ENCODE assay signal across 17 cellular contexts in the genomic region with DNA sequence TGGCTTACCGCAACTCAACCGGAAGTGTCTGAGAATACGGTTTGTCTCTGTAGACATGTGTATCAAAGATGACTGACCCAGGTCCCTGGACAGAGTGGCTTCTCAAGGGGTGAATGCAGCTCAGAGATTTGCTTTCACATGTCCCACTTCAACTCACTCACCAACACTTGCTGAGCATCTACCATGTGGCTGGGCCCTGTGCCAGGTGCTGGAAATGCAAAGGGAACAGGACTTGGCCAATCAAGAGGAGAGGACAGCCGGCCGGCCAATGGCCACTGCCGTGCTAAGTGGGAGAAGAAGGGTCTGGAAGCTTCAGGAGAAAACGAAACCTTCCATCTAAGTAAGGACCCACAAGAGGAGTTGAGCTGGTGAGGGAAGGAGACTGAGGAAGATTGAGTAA.
DNase-seq lines count a peak whose midpoint lies in the region; FAIRE-seq and TF ChIP-seq lines count a peak whose summit lies in the region.
"Had no signal": no experiment of that assay in that cellular context is flagged by ENCODE, and none has a peak within 500 bp of the region (broad histone marks: within the 10 kb centered on the region; RNA-seq: fewer than 3 reads in every experiment).

No MANE protein-coding gene starts in this region.

- TF ChIP-seq POLR2A in esophagus squamous epithelium (IDR thresholded peaks at IDR 0.05): no peak

- 88 to 93% methylated on average over 6 to 7 of the region's 7 CpGs for WGBS in esophagus squamous epithelium, 2 donors

- no peak overlapping the region for H3K27ac ChIP-seq in esophagus squamous epithelium
- H3K27ac ChIP-seq: C4-2B, SK-N-MC had no signal

- peak; percentile 75 for DNase-seq in DMS79 (lab: John Stamatoyannopoulos, UW)
- peak; percentile 89 for DNase-seq in DMS79 treated with DMSO at 0.1 percent for 48 hours (lab: John Stamatoyannopoulos, UW)
- DNase-seq in NCI-H2196 treated with DMSO at 0.1 percent for 48 hours (lab: John Stamatoyannopoulos, UW; ENCODE audit: unreplicated experiment): peak; percentile 10
- no peak for DNase-seq in bronchial epithelial cell (ENCODE audit: low read depth)
- no peak for DNase-seq in activated CD8-positive, alpha-beta memory T cell treated with anti-CD3 and anti-CD28 coated beads, Interleukin-2, amount 50 U/mL, for 4 hours
- no peak for DNase-seq in activated naive CD4-positive, alpha-beta T cell treated with Interleukin-2 at 50 U/mL for 16 hours
- no peak for DNase-seq in esophagus squamous epithelium (lab: John Stamatoyannopoulos, UW)
- DNase-seq: AML-193, NCI-H1105 treated with DMSO at 0.1 percent for 48 hours, Right ventricle myocardium superior, T-cell had no signal

- peak; percentile 89 for FAIRE-seq in bronchial epithelial cell (lab: Jason Lieb, UNC)
- FAIRE-seq: D721Med, GM12878, GM18507 had no signal

- H3K9me3 ChIP-seq in esophagus squamous epithelium: no peaks in the 10 kb centered on the region

- H3K4me1 ChIP-seq in esophagus squamous epithelium: no peaks in the 10 kb centered on the region

- H3K27me3 ChIP-seq in bronchial epithelial cell (ENCODE audit: control insufficient read depth, insufficient read depth, low read length) (peaks cover 1% of the 10 kb centered on the region), esophagus squamous epithelium (peaks cover 0 to 35% (median 0%) of the 10 kb centered on the region in 4 donors)

- H3K36me3 ChIP-seq in bronchial epithelial cell (ENCODE audit: control insufficient read depth, insufficient read depth, low read length): no peaks in the 10 kb centered on the region
- H3K36me3 ChIP-seq in esophagus squamous epithelium: no peaks in the 10 kb centered on the region

- H3K4me3 ChIP-seq in bronchial epithelial cell (ENCODE audit: low read depth, low read length) (no peak overlapping the region), esophagus squamous epithelium (no peak overlapping the region)
- H3K4me3 ChIP-seq: GM12878, GM23338, SK-N-MC had no signal

- intact Hi-C loops in esophagus squamous epithelium (cut with DNase I): no loop called here

- no peak for TF ChIP-seq CTCF in bronchial epithelial cell (IDR thresholded peaks at IDR 0.05; ENCODE audit: insufficient read depth, low read length, severe bottlenecking)
- no peak for TF ChIP-seq CTCF in esophagus squamous epithelium (IDR thresholded peaks at IDR 0.05)

Comparison
In these comparisons a context has a peak if more than half of its experiments do, and no peak if none do; other contexts are left out.
1. DNase-seq: peak in DMS79 (single experiment), DMS79 treated with DMSO at 0.1 percent for 48 hours (single experiment) and NCI-H2196 treated with DMSO at 0.1 percent for 48 hours (single experiment); none in bronchial epithelial cell (single experiment), activated CD8-positive, alpha-beta memory T cell treated with anti-CD3 and anti-CD28 coated beads, Interleukin-2, amount 50 U/mL, for 4 hours (single experiment), activated naive CD4-positive, alpha-beta T cell treated with Interleukin-2 at 50 U/mL for 16 hours (single experiment) and esophagus squamous epithelium (single experiment).